In the genomic region with DNA sequence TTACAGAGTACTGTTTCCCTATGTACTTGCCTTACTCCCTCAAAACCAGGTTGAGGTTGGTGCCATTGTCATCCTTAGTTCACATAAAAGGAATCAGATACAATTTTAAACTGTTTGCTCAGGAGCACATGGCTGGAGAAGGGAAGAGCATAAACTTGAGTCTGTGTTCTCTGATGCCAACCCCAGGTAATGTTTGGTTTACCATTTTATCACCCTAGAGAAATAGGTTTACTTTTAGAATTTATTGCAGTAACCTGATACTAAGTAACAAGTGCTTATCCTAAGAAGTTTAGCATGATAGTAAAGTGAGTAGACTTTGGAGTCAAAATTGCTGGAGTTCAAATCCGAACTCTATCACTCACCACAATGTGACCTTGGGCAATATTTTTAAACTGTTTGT, we compare ENCODE assay signal across 18 cellular contexts.
"Had no signal": no experiment of that assay in that cellular context is flagged by ENCODE, and none has a peak within 500 bp of the region (broad histone marks: within the 10 kb centered on the region; RNA-seq: fewer than 3 reads in every experiment).

No MANE protein-coding gene starts in this region.

- H3K9me3 Mint-ChIP-seq: activated naive CD8-positive, alpha-beta T cell treated with anti-CD3 and anti-CD28 coated beads, Interleukin-2, amount 50 U/mL, for 24 hours; activated T-helper 17 cell treated with anti-CD3 and anti-CD28 coated beads, Interleukin-2, amount 50 U/mL, for 72 hours; memory B cell; natural killer cell had no signal

- H3K27ac Mint-ChIP-seq: activated naive CD8-positive, alpha-beta T cell treated with anti-CD3 and anti-CD28 coated beads, Interleukin-2, amount 50 U/mL, for 24 hours; activated T-helper 17 cell treated with anti-CD3 and anti-CD28 coated beads, Interleukin-2, amount 50 U/mL, for 72 hours; memory B cell; natural killer cell; stimulated activated memory B cell treated with anti-CD40 and anti-IgM and Interleukin-4, amounts not matched to agents 10 μg/mL and 1 μg/mL and 100 μg/mL, for 72 hours had no signal

- H3K36me3 Mint-ChIP-seq: memory B cell; natural killer cell; stimulated activated memory B cell treated with anti-CD40 and anti-IgM and Interleukin-4, amounts not matched to agents 10 μg/mL and 1 μg/mL and 100 μg/mL, for 72 hours had no signal

- H3K27me3 Mint-ChIP-seq: activated naive CD8-positive, alpha-beta T cell treated with anti-CD3 and anti-CD28 coated beads, Interleukin-2, amount 50 U/mL, for 24 hours; activated T-helper 17 cell treated with anti-CD3 and anti-CD28 coated beads, Interleukin-2, amount 50 U/mL, for 72 hours; memory B cell; stimulated activated memory B cell treated with anti-CD40 and anti-IgM and Interleukin-4, amounts not matched to agents 10 μg/mL and 1 μg/mL and 100 μg/mL, for 72 hours had no signal

- H3K27me3 ChIP-seq: esophagus squamous epithelium, neutrophil had no signal

- H3K9me3 ChIP-seq: esophagus squamous epithelium, left ventricle myocardium inferior, neutrophil had no signal

- H3K36me3 ChIP-seq: esophagus squamous epithelium, left ventricle myocardium inferior, neutrophil had no signal

- H3K4me3 Mint-ChIP-seq: activated naive CD8-positive, alpha-beta T cell treated with anti-CD3 and anti-CD28 coated beads, Interleukin-2, amount 50 U/mL, for 24 hours; activated T-helper 17 cell treated with anti-CD3 and anti-CD28 coated beads, Interleukin-2, amount 50 U/mL, for 72 hours; memory B cell; natural killer cell; stimulated activated memory B cell treated with anti-CD40 and anti-IgM and Interleukin-4, amounts not matched to agents 10 μg/mL and 1 μg/mL and 100 μg/mL, for 72 hours had no signal

- H3K4me3 ChIP-seq: esophagus squamous epithelium, left ventricle myocardium inferior had no signal

- H3K27ac ChIP-seq: esophagus squamous epithelium, left ventricle myocardium inferior, neutrophil had no signal

- H3K4me1 ChIP-seq: esophagus squamous epithelium had no signal

- H3K4me1 Mint-ChIP-seq: activated naive CD8-positive, alpha-beta T cell treated with anti-CD3 and anti-CD28 coated beads, Interleukin-2, amount 50 U/mL, for 24 hours; activated T-helper 17 cell treated with anti-CD3 and anti-CD28 coated beads, Interleukin-2, amount 50 U/mL, for 72 hours; memory B cell; natural killer cell; stimulated activated memory B cell treated with anti-CD40 and anti-IgM and Interleukin-4, amounts not matched to agents 10 μg/mL and 1 μg/mL and 100 μg/mL, for 72 hours had no signal

- ATAC-seq: activated CD4-positive, CD25-positive, alpha-beta regulatory T cell treated with anti-CD3 and anti-CD28 coated beads, Interleukin-2, amount 50 U/mL, for 24 hours; activated naive CD8-positive, alpha-beta T cell treated with anti-CD3 and anti-CD28 coated beads, Interleukin-2, amount 50 U/mL, for 24 hours; activated T-helper 17 cell treated with anti-CD3 and anti-CD28 coated beads, Interleukin-2, amount 50 U/mL, for 72 hours; natural killer cell; stimulated activated memory B cell treated with anti-CD40 and anti-IgM and Interleukin-4, amounts not matched to agents 10 μg/mL and 1 μg/mL and 100 μg/mL, for 72 hours had no signal

- DNase-seq: activated CD4-positive, alpha-beta T cell treated with anti-CD3 and anti-CD28 coated beads, Interleukin-2, amount 50 U/mL, for 1 hour; activated naive CD4-positive, alpha-beta T cell treated with Interleukin-2 at 50 U/mL for 16 hours; activated naive CD8-positive, alpha-beta T cell treated with anti-CD3 and anti-CD28 coated beads, Interleukin-2, amount 50 U/mL, for 24 hours; aorta; cortex of kidney; effector CD4-positive, alpha-beta T cell; esophagus squamous epithelium; hypothalamus; kidney; left ventricle myocardium inferior; natural killer cell; retina; stimulated activated CD4-positive, alpha-beta T cell treated with anti-CD3 and anti-CD28 coated beads, Interleukin-2, amount 100 ng/mL, for 48 hours had no signal
